ENCODE assay signal across 8 cellular contexts in the genomic region with DNA sequence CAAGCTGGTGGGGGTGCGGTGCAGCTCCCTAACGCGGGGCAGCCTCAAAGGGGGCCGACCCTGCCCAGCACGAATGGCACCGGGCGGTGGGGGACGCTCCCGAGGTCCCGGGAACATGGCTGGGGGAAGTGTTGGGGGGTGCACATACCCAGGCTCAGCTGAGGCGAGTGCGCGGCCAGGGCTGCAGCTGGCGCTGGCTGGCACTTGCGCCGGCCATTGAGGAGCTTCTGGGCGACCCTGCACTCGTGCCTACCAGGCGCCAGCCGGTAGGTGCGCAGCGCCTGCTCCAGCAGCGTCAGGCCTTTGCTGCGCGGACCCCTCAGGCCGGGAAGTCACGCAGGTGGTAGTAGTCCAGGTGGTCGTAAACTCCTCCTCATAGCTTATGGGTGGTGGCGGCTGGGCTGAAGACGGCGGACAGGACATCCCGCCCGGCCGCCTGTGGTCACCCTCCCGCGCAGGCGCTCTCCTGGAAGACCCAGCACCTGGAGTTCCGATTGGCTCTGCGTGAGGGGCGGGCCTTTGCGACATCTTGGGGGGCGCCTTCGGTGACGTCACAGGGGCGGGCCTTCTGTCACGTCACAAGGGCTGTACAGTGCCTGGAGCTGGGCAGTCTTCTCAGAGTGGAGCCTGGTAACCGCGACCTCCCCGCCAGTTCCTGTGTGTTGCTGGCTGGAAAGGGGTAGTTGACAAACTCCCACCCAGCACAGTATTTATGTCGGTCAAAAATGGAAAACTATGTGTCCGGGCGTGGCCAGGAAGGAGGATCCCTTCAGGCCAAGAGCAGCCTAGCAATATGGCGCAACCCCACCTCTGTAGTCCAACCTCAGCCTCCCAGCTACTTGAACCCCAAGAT.
A peak's percentile ranks its signal among the peaks of the same experiment; 100 is the strongest.
DNase-seq lines count a peak whose midpoint lies in the region; ATAC-seq and TF ChIP-seq lines count a peak whose summit lies in the region.
"Not testable (repeated sequence)": the region's sequence is repeated elsewhere in the genome, so short reads cannot be mapped to it uniquely, and the experiment has no call there.

No MANE protein-coding gene starts in this region.

- not testable (repeated sequence) for H3K36me3 ChIP-seq in endodermal cell (ENCODE audit: control insufficient read depth, insufficient read depth, low read length); mesodermal cell (ENCODE audit: control insufficient read depth, insufficient read depth, low read length)

- peak; percentile 88 for DNase-seq in COLO668 (lab: John Stamatoyannopoulos, UW; ENCODE audit: unreplicated experiment)
- DNase-seq in NOMO-1 treated with DMSO at 0.1 percent for 48 hours (lab: John Stamatoyannopoulos, UW; ENCODE audit: unreplicated experiment): peak; percentile 55
- DNase-seq in activated CD8-positive, alpha-beta memory T cell treated with anti-CD3 and anti-CD28 coated beads, Interleukin-2, amount 50 U/mL, for 48 hours: peak; percentile 91
- DNase-seq in endodermal cell: peak; percentile 94
- peak; percentile 90 for DNase-seq in stimulated activated CD8-positive, alpha-beta memory T cell treated with anti-CD3 and anti-CD28 coated beads, Interleukin-12 subunit alpha, Interleukin-12 subunit beta, amount 100 ng/mL, for 4 hours (ENCODE audit: low read depth)

- H3K9ac ChIP-seq in endodermal cell (ENCODE audit: extremely low read depth, low read length, poor library complexity, severe bottlenecking): peak overlapping the region; percentile 57

- not testable (repeated sequence) for H3K27ac ChIP-seq in endodermal cell (ENCODE audit: low read depth, low read length); mesodermal cell (ENCODE audit: low read depth, low read length, severe bottlenecking)

- H3K36me3 Mint-ChIP-seq in endodermal cell (ENCODE audit: low read depth): not testable (repeated sequence)

- 13 to 83% methylated on average over 2 to 51 of the region's 53 CpGs for WGBS in endodermal cell (ENCODE audit: insufficient coverage in 1 of 2, insufficient read length in 1 of 2), 2 experiments
- 20 to 26% methylated on average over 25 to 33 of the region's 53 CpGs for WGBS in mesodermal cell (ENCODE audit: insufficient coverage in 2 of 2), 2 experiments

- H3K4me3 Mint-ChIP-seq in endodermal cell: peak overlapping the region; percentile 82

- H3K27me3 ChIP-seq in endodermal cell (ENCODE audit: control insufficient read depth, insufficient read depth, low read length, poor library complexity, severe bottlenecking): not testable (repeated sequence)

- not testable (repeated sequence) for H3K27me3 Mint-ChIP-seq in endodermal cell (ENCODE audit: insufficient read depth)

- H3K9me3 Mint-ChIP-seq in endodermal cell: not testable (repeated sequence)

- ATAC-seq in GM19463 (IDR thresholded peaks at IDR 0.05; ENCODE audit: unreplicated experiment) (peak; percentile 99), HG03575 (IDR thresholded peaks at IDR 0.05; ENCODE audit: extremely low read depth, insufficient number of reproducible peaks, low FRiP score, unreplicated experiment) (peak; percentile 97)

- not testable (repeated sequence) for H3K9me3 ChIP-seq in endodermal cell (ENCODE audit: control insufficient read depth, low read length); mesodermal cell (ENCODE audit: control insufficient read depth, low read length)

- H3K4me3 ChIP-seq in endodermal cell (ENCODE audit: low read length): peak overlapping the region; percentile 77
- H3K4me3 ChIP-seq in mesodermal cell (ENCODE audit: extremely low read depth, insufficient read depth, low read length, poor library complexity, severe bottlenecking): peak overlapping the region; percentile 47

- TF ChIP-seq CTCF in endodermal cell (conservative IDR thresholded peaks at IDR 0.05): peak; percentile 14

- H3K4me1 ChIP-seq in endodermal cell (ENCODE audit: control insufficient read depth, insufficient read depth, low read length); mesodermal cell (ENCODE audit: control insufficient read depth, insufficient read depth, low read length, poor library complexity, severe bottlenecking): not testable (repeated sequence)

- peak overlapping the region; percentile 96 for H3K27ac Mint-ChIP-seq in endodermal cell

- H3K4me1 Mint-ChIP-seq in endodermal cell: not testable (repeated sequence)
